ENCODE assay signal across 21 cellular contexts in the genomic region with DNA sequence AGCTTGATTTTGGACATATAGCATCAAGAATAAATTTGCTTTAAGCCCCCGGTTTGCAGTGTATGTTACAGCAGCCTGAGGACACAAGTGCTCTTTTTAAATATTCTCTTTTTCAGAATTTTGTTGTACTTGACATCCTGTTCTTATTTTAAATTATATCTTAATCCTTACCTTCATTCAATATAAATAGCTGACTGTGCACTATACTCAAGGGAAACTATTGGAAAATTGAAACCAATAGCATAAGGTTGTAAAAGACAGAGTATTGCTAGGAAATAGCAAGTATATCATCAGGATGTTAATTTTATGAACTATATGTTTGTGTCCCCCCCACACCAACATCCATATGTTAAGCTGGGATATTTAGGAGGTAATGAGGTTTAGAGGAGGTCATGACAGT.
DNase-seq lines count a peak whose midpoint lies in the region; ATAC-seq, FAIRE-seq and TF ChIP-seq lines count a peak whose summit lies in the region.
"Had no signal": no experiment of that assay in that cellular context is flagged by ENCODE, and none has a peak within 500 bp of the region (broad histone marks: within the 10 kb centered on the region; RNA-seq: fewer than 3 reads in every experiment).

No MANE protein-coding gene starts in this region.

- H3K36me3 ChIP-seq in IMR-90 (ENCODE audit: control insufficient read depth, insufficient read depth, low read length) (no peaks in the 10 kb centered on the region), K562 (ENCODE audit: control insufficient read depth, insufficient read depth, low read length) (no peaks in the 10 kb centered on the region), H7 (replicated peaks; ENCODE audit: control insufficient read depth, insufficient read depth, low read length) (no peaks in the 10 kb centered on the region)
- H3K36me3 ChIP-seq: BLaER1 treated with 17β-estradiol and CSF1 and Interleukin-3, amounts not matched to agents 10 nM and 100 nM had no signal

- TF ChIP-seq EP300 in A549 (IDR thresholded peaks at IDR 0.05): no peak
- TF ChIP-seq EP300 in K562 (IDR thresholded peaks at IDR 0.05; ENCODE audit: low read length): no peak

- H2BK5ac ChIP-seq in IMR-90 (ENCODE audit: low read depth, low read length, poor library complexity, severe bottlenecking): no peak overlapping the region

- no peak overlapping the region for H2AK9ac ChIP-seq in IMR-90 (replicated peaks; ENCODE audit: low read depth, low read length, poor library complexity)

- 8% methylated on average over 1 of the region's 1 CpG for WGBS in A549 (ENCODE audit: missing lambda C conversion rate)
- no CpG with 5 or more reads among the region's 1 CpG for WGBS in IMR-90 (ENCODE audit: extremely low coverage in 2 of 2, insufficient read length in 1 of 2), 2 experiments
- WGBS in K562 (ENCODE audit: insufficient coverage, low coverage, missing lambda C conversion rate): 0% methylated on average over 1 of the region's 1 CpG

- CTCF ChIA-PET in A549 (lab: Yijun Ruan, JAX) (no interaction called here), IMR-90 (lab: Yijun Ruan, JAX) (no interaction called here), K562 (lab: Yijun Ruan, JAX; ENCODE audit: low intra/inter-chr PET ratio) (no interaction called here), MCF 10A (lab: Yijun Ruan, JAX) (interaction anchor here (0.8 to 1.0 kb wide), 2 partner anchors 58 to 113 kb away, joined by 3 read pairs; no protein-coding TSS in a partner anchor)

- no peak overlapping the region for H4K91ac ChIP-seq in IMR-90 (ENCODE audit: insufficient read depth, low read depth, low read length)

- no peaks in the 10 kb centered on the region for H3K9me1 ChIP-seq in IMR-90 (ENCODE audit: insufficient read depth, low read length)
- H3K9me1 ChIP-seq in K562 (ENCODE audit: control insufficient read depth, insufficient read depth, low read length): no peaks in the 10 kb centered on the region

- no peak overlapping the region for H3K18ac ChIP-seq in IMR-90 (ENCODE audit: low read depth, low read length)

- dilution Hi-C loops in IMR-90 (cut with HindIII; ENCODE audit: low sequenced_read_pairs, unreplicated experiment): no loop called here

- no peak overlapping the region for H3K56ac ChIP-seq in IMR-90 (ENCODE audit: extremely low read depth, insufficient read depth, low read length)

- no peak overlapping the region for H3K4me3 ChIP-seq in A549
- no peak overlapping the region for H3K4me3 ChIP-seq in IMR-90 (ENCODE audit: insufficient read depth, low read depth, low read length)
- no peak overlapping the region for H3K4me3 ChIP-seq in K562
- H3K4me3 ChIP-seq in H7 (ENCODE audit: insufficient read depth, low read depth, low read length): no peak overlapping the region
- H3K4me3 ChIP-seq: BLaER1 treated with 17β-estradiol and CSF1 and Interleukin-3, amounts not matched to agents 10 nM and 100 nM had no signal

- in situ Hi-C loops in IMR-90 (cut with MboI; ENCODE audit: low sequenced_read_pairs) (no loop called here), K562 (cut with MboI) (no loop called here)

- H3K27ac Mint-ChIP-seq in MCF 10A (ENCODE audit: low read depth, unreplicated experiment): no peak overlapping the region
- H3K27ac Mint-ChIP-seq: B cell; CD4-positive, alpha-beta T cell; CD8-positive, alpha-beta T cell had no signal

- BruUV-seq in IMR-90 (replicated peaks; lab: Mats Ljungman, UMichigan) (no TSS peak), K562 (replicated peaks; lab: Mats Ljungman, UMichigan) (no TSS peak), MCF 10A (replicated peaks; lab: Mats Ljungman, UMichigan) (no TSS peak)

- H3K9me3 ChIP-seq in A549 (peaks cover 9% of the 10 kb centered on the region; the same call in 1 of the 3 replicates), IMR-90 (ENCODE audit: control insufficient read depth, insufficient read depth, low read length) (peaks cover 16% of the 10 kb centered on the region), K562 (replicated peaks; ENCODE audit: control insufficient read depth, insufficient read depth, low read depth, low read length) (no peaks in the 10 kb centered on the region)

- no peak overlapping the region for H3K4me3 Mint-ChIP-seq in MCF 10A (ENCODE audit: unreplicated experiment)
- H3K4me3 Mint-ChIP-seq: B cell; CD4-positive, alpha-beta T cell; CD8-positive, alpha-beta T cell had no signal

- H2AFZ ChIP-seq in IMR-90 (replicated peaks; ENCODE audit: low read length, poor library complexity) (no peak overlapping the region), K562 (ENCODE audit: low read depth, low read length) (no peak overlapping the region)

- H2BK15ac ChIP-seq in IMR-90 (ENCODE audit: low read depth, low read length): no peak overlapping the region

- no peaks in the 10 kb centered on the region for H4K20me1 ChIP-seq in IMR-90 (ENCODE audit: insufficient read depth, low read length)
- H4K20me1 ChIP-seq in K562 (replicated peaks; ENCODE audit: control insufficient read depth, insufficient read depth, low read length): no peaks in the 10 kb centered on the region
- H4K20me1 ChIP-seq: BLaER1 treated with 17β-estradiol and CSF1 and Interleukin-3, amounts not matched to agents 10 nM and 100 nM had no signal

- H2AK5ac ChIP-seq in IMR-90 (ENCODE audit: low read depth, low read length): no peak overlapping the region

- no peaks in the 10 kb centered on the region for H3K27me3 Mint-ChIP-seq in MCF 10A (ENCODE audit: insufficient read depth, unreplicated experiment)
- H3K27me3 Mint-ChIP-seq: B cell; CD4-positive, alpha-beta T cell had no signal

- no peaks in the 10 kb centered on the region for H3K27me3 ChIP-seq in IMR-90 (ENCODE audit: control insufficient read depth, insufficient read depth, low read length)
- H3K27me3 ChIP-seq in K562 (ENCODE audit: control insufficient read depth in 2 of 2, insufficient read depth in 2 of 2, low read length in 2 of 2): no peaks in the 10 kb centered on the region
- no peaks in the 10 kb centered on the region for H3K27me3 ChIP-seq in H7 (ENCODE audit: control insufficient read depth, insufficient read depth, low read length)
- H3K27me3 ChIP-seq: BLaER1 treated with 17β-estradiol and CSF1 and Interleukin-3, amounts not matched to agents 10 nM and 100 nM had no signal

- H3K9ac ChIP-seq in IMR-90 (ENCODE audit: low read depth, low read length): no peak overlapping the region
- no peak overlapping the region for H3K9ac ChIP-seq in K562 (ENCODE audit: insufficient read depth in 1 of 2, low read depth in 2 of 2, low read length in 2 of 2)
- H3K9ac ChIP-seq: BLaER1 treated with 17β-estradiol and CSF1 and Interleukin-3, amounts not matched to agents 10 nM and 100 nM had no signal

- POLR2A ChIA-PET in A549 (lab: Yijun Ruan, JAX) (no interaction called here), IMR-90 (lab: Charles Lee; ENCODE audit: unreplicated experiment) (no interaction called here), K562 (lab: Yijun Ruan, JAX) (no interaction called here), MCF 10A (lab: Yijun Ruan, JAX) (no interaction called here)

- H3K36me3 Mint-ChIP-seq in MCF 10A (ENCODE audit: insufficient read depth, unreplicated experiment): no peaks in the 10 kb centered on the region
- H3K36me3 Mint-ChIP-seq: CD8-positive, alpha-beta T cell had no signal

- no peaks in the 10 kb centered on the region for H3K4me1 ChIP-seq in A549
- no peaks in the 10 kb centered on the region for H3K4me1 ChIP-seq in IMR-90 (ENCODE audit: control insufficient read depth, insufficient read depth, low read length)
- H3K4me1 ChIP-seq in K562 (replicated peaks in 1 of 2; ENCODE audit: control insufficient read depth in 2 of 2, insufficient read depth in 2 of 2, low read length in 2 of 2): no peaks in the 10 kb centered on the region
- H3K4me1 ChIP-seq: BLaER1 treated with 17β-estradiol and CSF1 and Interleukin-3, amounts not matched to agents 10 nM and 100 nM; Caco-2 had no signal

- TF ChIP-seq RAD21 in A549 (conservative IDR thresholded peaks at IDR 0.05 in 1 of 2, IDR thresholded peaks at IDR 0.05 in 1 of 2): no peak
- TF ChIP-seq RAD21 in IMR-90 (IDR thresholded peaks at IDR 0.05; ENCODE audit: low read length): no peak
- TF ChIP-seq RAD21 in K562 (CRISPR knock-in tag; conservative IDR thresholded peaks at IDR 0.05 in 1 of 2, IDR thresholded peaks at IDR 0.05 in 1 of 2): no peak

- no peak overlapping the region for H4K8ac ChIP-seq in IMR-90 (ENCODE audit: low read depth in 2 of 2, low read length in 2 of 2)

- intact Hi-C loops in IMR-90 (cut with micrococcal nuclease): no loop called here
- intact Hi-C loops in K562 (cut with micrococcal nuclease): no loop called here
- intact Hi-C loops in MCF 10A (cut with micrococcal nuclease): no loop called here

- H3K79me1 ChIP-seq in IMR-90 (ENCODE audit: low read depth in 1 of 2, low read length in 2 of 2): no peaks in the 10 kb centered on the region

- no peak overlapping the region for H3K14ac ChIP-seq in IMR-90 (replicated peaks; ENCODE audit: low read depth, low read length)

- no peak overlapping the region for H3K27ac ChIP-seq in A549
- no peak overlapping the region for H3K27ac ChIP-seq in IMR-90 (ENCODE audit: insufficient read depth, low read length)
- no peak overlapping the region for H3K27ac ChIP-seq in K562 (ENCODE audit: extremely low read depth, low read depth, low read length)
- H3K27ac ChIP-seq: BLaER1 treated with 17β-estradiol and CSF1 and Interleukin-3, amounts not matched to agents 10 nM and 100 nM; C4-2B had no signal

- ATAC-seq in A549 (no peak), IMR-90 (ENCODE audit: low read depth) (no peak), K562 (no peak)
- ATAC-seq: CD8-positive, alpha-beta T cell had no signal

- DNase-seq in A549 (ENCODE audit: low read depth in 1 of 2, low spot score in 1 of 2) (no peak), IMR-90 (no peak), K562 (ENCODE audit: extremely low read depth in 1 of 4, low spot score in 3 of 4) (no peak), MCF 10A (ENCODE audit: unreplicated experiment) (no peak), H7 (no peak)
- DNase-seq: 8988T; AML-193; Caco-2; Calu3; CD4-positive, alpha-beta T cell; CD8-positive, alpha-beta T cell; DMS79 treated with DMSO at 0.1 percent for 48 hours; GF-D8 had no signal

- TF ChIP-seq CTCF in A549 (IDR thresholded peaks at IDR 0.05) (no peak), IMR-90 (conservative IDR thresholded peaks at IDR 0.05; ENCODE audit: low read depth, low read length) (no peak), K562 (IDR thresholded peaks at IDR 0.05 in 2 of 3, conservative IDR thresholded peaks at IDR 0.05 in 1 of 3; ENCODE audit: insufficient read depth in 2 of 3, low read depth in 1 of 3, low read length in 3 of 3) (no peak), MCF 10A (IDR thresholded peaks at IDR 0.05; ENCODE audit: unreplicated experiment) (no peak)

- H3K23ac ChIP-seq in IMR-90 (ENCODE audit: low read depth, low read length): no peak overlapping the region

- H3K79me2 ChIP-seq in K562 (ENCODE audit: control insufficient read depth, insufficient read depth, low read length): no peaks in the 10 kb centered on the region

- H3K4ac ChIP-seq in IMR-90 (ENCODE audit: low read depth, low read length): no peak overlapping the region

- no peak for FAIRE-seq in A549 (lab: Jason Lieb, UNC)
- no peak for FAIRE-seq in K562 (lab: Jason Lieb, UNC)
- FAIRE-seq: A204.1, D721Med, G401.6, GM12891, GM19239 had no signal

- peaks cover 13% of the 10 kb centered on the region for H3K9me3 Mint-ChIP-seq in MCF 10A (ENCODE audit: unreplicated experiment)

- no peak overlapping the region for H2BK20ac ChIP-seq in IMR-90 (ENCODE audit: low read depth, low read length)

- TF ChIP-seq POLR2A in A549 (IDR thresholded peaks at IDR 0.05; ENCODE audit: low read length) (no peak), IMR-90 (IDR thresholded peaks at IDR 0.05; ENCODE audit: low read depth, low read length) (no peak), K562 (conservative IDR thresholded peaks at IDR 0.05) (no peak)

- no peak overlapping the region for H2BK120ac ChIP-seq in IMR-90 (ENCODE audit: low read depth, low read length)

- no peaks in the 10 kb centered on the region for H3K4me1 Mint-ChIP-seq in MCF 10A (ENCODE audit: insufficient read depth, unreplicated experiment)
- H3K4me1 Mint-ChIP-seq: B cell had no signal

- H4K5ac ChIP-seq in IMR-90 (ENCODE audit: low read depth, low read length): no peak overlapping the region

- no peak overlapping the region for H3K4me2 ChIP-seq in A549
- no peak overlapping the region for H3K4me2 ChIP-seq in IMR-90 (ENCODE audit: low read depth, low read length)
- no peak overlapping the region for H3K4me2 ChIP-seq in K562 (ENCODE audit: insufficient read depth, low read length)
- H3K4me2 ChIP-seq: BLaER1 treated with 17β-estradiol and CSF1 and Interleukin-3, amounts not matched to agents 10 nM and 100 nM had no signal
